Comparison of ENCODE assay signal across 26 cellular contexts in the genomic region with DNA sequence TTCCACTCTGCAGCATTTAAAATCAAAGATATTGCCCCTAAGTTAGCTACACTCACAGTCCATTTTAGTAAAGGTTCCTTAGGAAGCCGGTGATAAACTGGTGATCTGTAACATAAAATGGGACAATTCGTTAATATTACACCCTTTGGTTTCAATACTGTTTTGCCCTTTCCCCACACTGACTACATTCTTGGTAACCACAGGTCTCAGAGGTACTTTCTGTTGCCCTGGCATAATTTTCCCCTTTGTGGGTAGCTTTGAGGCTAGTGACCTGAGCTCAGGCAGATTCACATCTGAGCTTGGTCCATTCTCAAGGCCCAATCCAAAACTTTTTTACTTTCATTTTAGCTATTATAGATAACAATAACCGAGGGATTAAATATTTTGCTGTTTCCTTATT. TPM values are rescaled to one million over a fixed set of nuclear protein-coding genes. Genes with fewer than 3 reads are reported as not detected.
DNase-seq lines count a peak whose midpoint lies in the region; ATAC-seq, FAIRE-seq and TF ChIP-seq lines count a peak whose summit lies in the region.
"Had no signal": no experiment of that assay in that cellular context is flagged by ENCODE, and none has a peak within 500 bp of the region (broad histone marks: within the 10 kb centered on the region; RNA-seq: fewer than 3 reads in every experiment).

No MANE protein-coding gene starts in this region.

- H3F3A ChIP-seq in neural progenitor cell (ENCODE audit: low read depth), result peaks cover 36% of the 10 kb centered on the region

- peaks cover 1% of the 10 kb centered on the region for H3K36me3 Mint-ChIP-seq in neural progenitor cell
- H3K36me3 Mint-ChIP-seq: activated naive CD4-positive, alpha-beta T cell treated with anti-CD3 and anti-CD28 coated beads, Interleukin-2, amount 10 ng/mL, durations not matched to agents 7 days and 5 days had no signal

- no peak overlapping the region for H2AFZ ChIP-seq in neural progenitor cell (replicated peaks)

- H3K4me1 ChIP-seq in neural progenitor cell, result peaks cover 41% of the 10 kb centered on the region
- H3K4me1 ChIP-seq: SJCRH30, thyroid gland had no signal

- no peaks in the 10 kb centered on the region for H3K79me2 ChIP-seq in neural progenitor cell (ENCODE audit: low read depth)

- no peaks in the 10 kb centered on the region for H4K20me1 ChIP-seq in neural progenitor cell (ENCODE audit: low read depth)

- no peak overlapping the region for H3K4me3 Mint-ChIP-seq in neural progenitor cell
- H3K4me3 Mint-ChIP-seq: activated naive CD4-positive, alpha-beta T cell treated with anti-CD3 and anti-CD28 coated beads, Interleukin-2, amount 10 ng/mL, durations not matched to agents 7 days and 5 days; activated T-cell treated with anti-CD3 and anti-CD28 coated beads, Interleukin-2, amount 50 U/mL, for 4 hours; CD4-positive, alpha-beta T cell; dendritic cell treated with granulocyte-macrophage colony-stimulating factor and Interleukin-4, amounts not matched to agents 40 ng/mL and 50 ng/mL, for 4 days had no signal

- no peak overlapping the region for H3K4me3 ChIP-seq in neural progenitor cell
- H3K4me3 ChIP-seq: SJCRH30, thyroid gland had no signal

- ATAC-seq in GM18858 (IDR thresholded peaks at IDR 0.05; ENCODE audit: unreplicated experiment) (peak; percentile 61), HG02588 (IDR thresholded peaks at IDR 0.05; ENCODE audit: unreplicated experiment) (peak; percentile 74), HG03457 (IDR thresholded peaks at IDR 0.05; ENCODE audit: unreplicated experiment) (peak; percentile 87), HG02970 (IDR thresholded peaks at IDR 0.05; ENCODE audit: low FRiP score, unreplicated experiment) (no peak)
- ATAC-seq: activated T-cell treated with anti-CD3 and anti-CD28 coated beads, Interleukin-2, amount 50 U/mL, for 4 hours had no signal

- FAIRE-seq in D721Med (lab: Jason Lieb, UNC), result no peak
- FAIRE-seq: endometrium, RCC 7860 had no signal

- H3K4me1 Mint-ChIP-seq in neural progenitor cell, result peaks cover 47% of the 10 kb centered on the region
- H3K4me1 Mint-ChIP-seq: activated naive CD4-positive, alpha-beta T cell treated with anti-CD3 and anti-CD28 coated beads, Interleukin-2, amount 10 ng/mL, durations not matched to agents 7 days and 5 days had no signal

- TF ChIP-seq CTCF in neural progenitor cell (IDR thresholded peaks at IDR 0.05) (no peak), D721Med (IDR thresholded peaks at IDR 0.05; ENCODE audit: insufficient read depth, missing control alignments) (no peak)

- peak overlapping the region; percentile 52 for H3K4me2 ChIP-seq in neural progenitor cell

- no peaks in the 10 kb centered on the region for H3K27me3 ChIP-seq in neural progenitor cell
- H3K27me3 ChIP-seq: SJCRH30, thyroid gland had no signal

- peak overlapping the region; percentile 93 for H3K27ac Mint-ChIP-seq in neural progenitor cell
- H3K27ac Mint-ChIP-seq: activated naive CD4-positive, alpha-beta T cell treated with anti-CD3 and anti-CD28 coated beads, Interleukin-2, amount 10 ng/mL, durations not matched to agents 7 days and 5 days; CD4-positive, alpha-beta T cell; dendritic cell treated with granulocyte-macrophage colony-stimulating factor and Interleukin-4, amounts not matched to agents 40 ng/mL and 50 ng/mL, for 4 days had no signal

- no peaks in the 10 kb centered on the region for H3K9me3 ChIP-seq in neural progenitor cell (ENCODE audit: low read depth)
- H3K9me3 ChIP-seq: SJCRH30, thyroid gland had no signal

- H3K27ac ChIP-seq in neural progenitor cell, result no peak overlapping the region
- H3K27ac ChIP-seq: SJCRH30, thyroid gland had no signal

- no peaks in the 10 kb centered on the region for H3K27me3 Mint-ChIP-seq in neural progenitor cell (ENCODE audit: insufficient read depth, low read depth)
- H3K27me3 Mint-ChIP-seq: activated naive CD4-positive, alpha-beta T cell treated with anti-CD3 and anti-CD28 coated beads, Interleukin-2, amount 10 ng/mL, durations not matched to agents 7 days and 5 days; CD4-positive, alpha-beta T cell; dendritic cell treated with granulocyte-macrophage colony-stimulating factor and Interleukin-4, amounts not matched to agents 40 ng/mL and 50 ng/mL, for 4 days had no signal

- no peaks in the 10 kb centered on the region for H3K9me3 Mint-ChIP-seq in neural progenitor cell
- H3K9me3 Mint-ChIP-seq: activated naive CD4-positive, alpha-beta T cell treated with anti-CD3 and anti-CD28 coated beads, Interleukin-2, amount 10 ng/mL, durations not matched to agents 7 days and 5 days; activated T-cell treated with anti-CD3 and anti-CD28 coated beads, Interleukin-2, amount 50 U/mL, for 4 hours; CD4-positive, alpha-beta T cell; dendritic cell treated with granulocyte-macrophage colony-stimulating factor and Interleukin-4, amounts not matched to agents 40 ng/mL and 50 ng/mL, for 4 days had no signal

- no peaks in the 10 kb centered on the region for H3K36me3 ChIP-seq in neural progenitor cell
- H3K36me3 ChIP-seq: SJCRH30, thyroid gland had no signal

- DNase-seq in neural progenitor cell (ENCODE audit: low spot score), result no peak
- no peak for DNase-seq in DMS79 (lab: John Stamatoyannopoulos, UW)
- DNase-seq in NCI-H524 (lab: John Stamatoyannopoulos, UW), result no peak
- no peak for DNase-seq in D721Med (ENCODE audit: insufficient read length, low spot score)
- DNase-seq: activated CD8-positive, alpha-beta memory T cell treated with anti-CD3 and anti-CD28 coated beads for 24 hours; activated naive CD4-positive, alpha-beta T cell treated with anti-CD3 and anti-CD28 coated beads, Interleukin-2, amount 10 ng/mL, durations not matched to agents 7 days and 5 days; activated T-cell treated with anti-CD3 and anti-CD28 coated beads, Interleukin-2, amount 50 U/mL, for 4 hours; CD4-positive, alpha-beta T cell; mammary epithelial cell; NCI-H1092 treated with DMSO at 0.1 percent for 48 hours; NCI-H2081; NCI-H345; occipital lobe; SJCRH30; stimulated activated CD4-positive, alpha-beta T cell treated with anti-CD3 and anti-CD28 coated beads, Interleukin-4, amount 100 ng/mL, for 1 hour; stimulated activated naive CD4-positive, alpha-beta T cell treated with Interleukin-2 at 50 U/mL for 16 hours; T-helper 1 cell; thyroid gland had no signal

- no peak overlapping the region for H3K9ac ChIP-seq in neural progenitor cell

RNA-seq across cellular contexts. Expression of gene CSRNP3, which starts 32.9 kb away (rescaled TPM):
- 14.7 and 16.9 TPM in 2 replicates for total RNA-seq in neural progenitor cell (ENCODE audit: low replicate concordance)
- total RNA-seq: activated T-cell treated with anti-CD3 and anti-CD28 coated beads, Interleukin-2, amount 50 U/mL, for 4 hours; CD4-positive, alpha-beta T cell; G401 had no signal
